1 cellular context compared by ENCODE assay signal in the genomic region with DNA sequence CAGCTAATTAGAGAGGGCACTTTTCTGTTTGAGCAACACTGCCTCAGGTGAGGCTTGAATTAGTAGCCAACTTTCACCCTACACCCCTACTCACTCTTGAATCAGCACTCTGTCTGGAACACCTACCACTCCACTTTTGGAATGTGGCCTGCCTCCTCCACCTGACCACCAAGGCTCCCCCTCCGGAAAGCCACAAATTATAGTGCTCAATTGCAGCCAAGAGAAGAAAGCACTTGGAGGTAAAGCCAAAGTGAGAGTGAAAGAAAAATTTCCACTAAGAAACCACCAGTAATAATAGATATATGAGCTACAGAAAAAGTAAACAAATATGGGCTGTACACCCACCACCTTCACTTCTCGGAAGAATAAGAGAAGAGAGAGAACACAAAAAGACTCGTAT.
TF ChIP-seq lines count a peak whose summit lies in the region.

No MANE protein-coding gene starts in this region.

TF ChIP-seq in HEK293, 187 proteins besides CTCF, POLR2A, EP300 and RAD21 (continued from another document and continues in another):
- TF ChIP-seq, protein P1, sequence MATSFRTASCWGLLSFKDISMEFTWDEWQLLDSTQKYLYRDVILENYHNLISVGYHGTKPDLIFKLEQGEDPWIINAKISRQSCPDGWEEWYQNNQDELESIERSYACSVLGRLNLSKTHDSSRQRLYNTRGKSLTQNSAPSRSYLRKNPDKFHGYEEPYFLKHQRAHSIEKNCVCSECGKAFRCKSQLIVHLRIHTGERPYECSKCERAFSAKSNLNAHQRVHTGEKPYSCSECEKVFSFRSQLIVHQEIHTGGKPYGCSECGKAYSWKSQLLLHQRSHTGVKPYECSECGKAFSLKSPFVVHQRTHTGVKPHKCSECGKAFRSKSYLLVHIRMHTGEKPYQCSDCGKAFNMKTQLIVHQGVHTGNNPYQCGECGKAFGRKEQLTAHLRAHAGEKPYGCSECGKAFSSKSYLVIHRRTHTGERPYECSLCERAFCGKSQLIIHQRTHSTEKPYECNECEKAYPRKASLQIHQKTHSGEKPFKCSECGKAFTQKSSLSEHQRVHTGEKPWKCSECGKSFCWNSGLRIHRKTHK (tag by site-specific recombination; IDR thresholded peaks at IDR 0.05) = no peak
- TF ChIP-seq ZNF658 (tag by site-specific recombination; IDR thresholded peaks at IDR 0.05) = no peak
- no peak for TF ChIP-seq ZSCAN30 (tag by site-specific recombination; IDR thresholded peaks at IDR 0.05)
- TF ChIP-seq ZNF404 (tag by site-specific recombination; IDR thresholded peaks at IDR 0.05) = no peak
- no peak for TF ChIP-seq SALL2 (tag by site-specific recombination; IDR thresholded peaks at IDR 0.05; ENCODE audit: borderline replicate concordance)
- peak; percentile 70 for TF ChIP-seq ZNF398 (tag by site-specific recombination; IDR thresholded peaks at IDR 0.05)
- TF ChIP-seq GLIS1 (tag by site-specific recombination; IDR thresholded peaks at IDR 0.05) = peak; percentile 59; the same call in 1 of the 2 replicates
- TF ChIP-seq ZNF530 (tag by site-specific recombination; IDR thresholded peaks at IDR 0.05; ENCODE audit: low read depth) = no peak
- TF ChIP-seq ZNF311 (tag by site-specific recombination; IDR thresholded peaks at IDR 0.05; ENCODE audit: borderline replicate concordance) = no peak
- TF ChIP-seq ZNF280D (tag by site-specific recombination; IDR thresholded peaks at IDR 0.05) = no peak
- TF ChIP-seq PRDM1 (tag by site-specific recombination; IDR thresholded peaks at IDR 0.05) = peak; percentile 69
- TF ChIP-seq REPIN1 (tag by site-specific recombination; IDR thresholded peaks at IDR 0.05; ENCODE audit: low read depth) = no peak
- no peak for TF ChIP-seq MYNN (tag by site-specific recombination; IDR thresholded peaks at IDR 0.05; ENCODE audit: borderline replicate concordance)
- no peak for TF ChIP-seq ZNF175 (tag by site-specific recombination; IDR thresholded peaks at IDR 0.05)
- TF ChIP-seq ZNF146 (tag by site-specific recombination; IDR thresholded peaks at IDR 0.05) = no peak
- TF ChIP-seq, protein P2, sequence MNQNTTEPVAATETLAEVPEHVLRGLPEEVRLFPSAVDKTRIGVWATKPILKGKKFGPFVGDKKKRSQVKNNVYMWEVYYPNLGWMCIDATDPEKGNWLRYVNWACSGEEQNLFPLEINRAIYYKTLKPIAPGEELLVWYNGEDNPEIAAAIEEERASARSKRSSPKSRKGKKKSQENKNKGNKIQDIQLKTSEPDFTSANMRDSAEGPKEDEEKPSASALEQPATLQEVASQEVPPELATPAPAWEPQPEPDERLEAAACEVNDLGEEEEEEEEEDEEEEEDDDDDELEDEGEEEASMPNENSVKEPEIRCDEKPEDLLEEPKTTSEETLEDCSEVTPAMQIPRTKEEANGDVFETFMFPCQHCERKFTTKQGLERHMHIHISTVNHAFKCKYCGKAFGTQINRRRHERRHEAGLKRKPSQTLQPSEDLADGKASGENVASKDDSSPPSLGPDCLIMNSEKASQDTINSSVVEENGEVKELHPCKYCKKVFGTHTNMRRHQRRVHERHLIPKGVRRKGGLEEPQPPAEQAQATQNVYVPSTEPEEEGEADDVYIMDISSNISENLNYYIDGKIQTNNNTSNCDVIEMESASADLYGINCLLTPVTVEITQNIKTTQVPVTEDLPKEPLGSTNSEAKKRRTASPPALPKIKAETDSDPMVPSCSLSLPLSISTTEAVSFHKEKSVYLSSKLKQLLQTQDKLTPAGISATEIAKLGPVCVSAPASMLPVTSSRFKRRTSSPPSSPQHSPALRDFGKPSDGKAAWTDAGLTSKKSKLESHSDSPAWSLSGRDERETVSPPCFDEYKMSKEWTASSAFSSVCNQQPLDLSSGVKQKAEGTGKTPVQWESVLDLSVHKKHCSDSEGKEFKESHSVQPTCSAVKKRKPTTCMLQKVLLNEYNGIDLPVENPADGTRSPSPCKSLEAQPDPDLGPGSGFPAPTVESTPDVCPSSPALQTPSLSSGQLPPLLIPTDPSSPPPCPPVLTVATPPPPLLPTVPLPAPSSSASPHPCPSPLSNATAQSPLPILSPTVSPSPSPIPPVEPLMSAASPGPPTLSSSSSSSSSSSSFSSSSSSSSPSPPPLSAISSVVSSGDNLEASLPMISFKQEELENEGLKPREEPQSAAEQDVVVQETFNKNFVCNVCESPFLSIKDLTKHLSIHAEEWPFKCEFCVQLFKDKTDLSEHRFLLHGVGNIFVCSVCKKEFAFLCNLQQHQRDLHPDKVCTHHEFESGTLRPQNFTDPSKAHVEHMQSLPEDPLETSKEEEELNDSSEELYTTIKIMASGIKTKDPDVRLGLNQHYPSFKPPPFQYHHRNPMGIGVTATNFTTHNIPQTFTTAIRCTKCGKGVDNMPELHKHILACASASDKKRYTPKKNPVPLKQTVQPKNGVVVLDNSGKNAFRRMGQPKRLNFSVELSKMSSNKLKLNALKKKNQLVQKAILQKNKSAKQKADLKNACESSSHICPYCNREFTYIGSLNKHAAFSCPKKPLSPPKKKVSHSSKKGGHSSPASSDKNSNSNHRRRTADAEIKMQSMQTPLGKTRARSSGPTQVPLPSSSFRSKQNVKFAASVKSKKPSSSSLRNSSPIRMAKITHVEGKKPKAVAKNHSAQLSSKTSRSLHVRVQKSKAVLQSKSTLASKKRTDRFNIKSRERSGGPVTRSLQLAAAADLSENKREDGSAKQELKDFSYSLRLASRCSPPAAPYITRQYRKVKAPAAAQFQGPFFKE (tag by site-specific recombination; IDR thresholded peaks at IDR 0.05; ENCODE audit: borderline replicate concordance) = no peak
- TF ChIP-seq ZSCAN18 (tag by site-specific recombination; IDR thresholded peaks at IDR 0.05) = no peak
- no peak for TF ChIP-seq ZNF837 (tag by site-specific recombination; IDR thresholded peaks at IDR 0.05)
- 0 out of 2 replicates have a peak, but pooled peaks have one; percentile 28 for TF ChIP-seq ZBTB17 (tag by site-specific recombination; IDR thresholded peaks at IDR 0.05)
- no peak for TF ChIP-seq ZBTB1 (tag by site-specific recombination; IDR thresholded peaks at IDR 0.05)
- TF ChIP-seq ZNF239 (tag by site-specific recombination; IDR thresholded peaks at IDR 0.05) = no peak
- peak; percentile 67 for TF ChIP-seq EGR2 (tag by site-specific recombination; IDR thresholded peaks at IDR 0.05; ENCODE audit: low read depth)
- TF ChIP-seq ZNF248 (tag by site-specific recombination; IDR thresholded peaks at IDR 0.05) = no peak
- TF ChIP-seq ZBTB7A (tag by site-specific recombination; IDR thresholded peaks at IDR 0.05; ENCODE audit: low read depth) = no peak
- peak; percentile 86 for TF ChIP-seq SP7 (tag by site-specific recombination; IDR thresholded peaks at IDR 0.05)
- no peak for TF ChIP-seq ZNF596 (tag by site-specific recombination; IDR thresholded peaks at IDR 0.05)
- TF ChIP-seq ZNF23 (tag by site-specific recombination; IDR thresholded peaks at IDR 0.05; ENCODE audit: borderline replicate concordance) = no peak
- TF ChIP-seq WT1 (tag by site-specific recombination; IDR thresholded peaks at IDR 0.05) = no peak
- no peak for TF ChIP-seq SP2 (tag by site-specific recombination; IDR thresholded peaks at IDR 0.05)
- no peak for TF ChIP-seq TCF7L2 (IDR thresholded peaks at IDR 0.05; ENCODE audit: borderline replicate concordance, low read depth, low read length)
- TF ChIP-seq ZNF830 (tag by site-specific recombination; IDR thresholded peaks at IDR 0.05; ENCODE audit: low read depth) = no peak
- TF ChIP-seq PBX3 (CRISPR knock-in tag; IDR thresholded peaks at IDR 0.05) = no peak
- no peak for TF ChIP-seq HOXC10 (CRISPR knock-in tag; IDR thresholded peaks at IDR 0.05)
- no peak for TF ChIP-seq ZNF664 (tag by site-specific recombination; IDR thresholded peaks at IDR 0.05)
- no peak for TF ChIP-seq ZNF335 (tag by site-specific recombination; conservative IDR thresholded peaks at IDR 0.05)
- TF ChIP-seq ZNF138 (tag by site-specific recombination; IDR thresholded peaks at IDR 0.05; ENCODE audit: borderline replicate concordance) = no peak
- TF ChIP-seq, protein P3, sequence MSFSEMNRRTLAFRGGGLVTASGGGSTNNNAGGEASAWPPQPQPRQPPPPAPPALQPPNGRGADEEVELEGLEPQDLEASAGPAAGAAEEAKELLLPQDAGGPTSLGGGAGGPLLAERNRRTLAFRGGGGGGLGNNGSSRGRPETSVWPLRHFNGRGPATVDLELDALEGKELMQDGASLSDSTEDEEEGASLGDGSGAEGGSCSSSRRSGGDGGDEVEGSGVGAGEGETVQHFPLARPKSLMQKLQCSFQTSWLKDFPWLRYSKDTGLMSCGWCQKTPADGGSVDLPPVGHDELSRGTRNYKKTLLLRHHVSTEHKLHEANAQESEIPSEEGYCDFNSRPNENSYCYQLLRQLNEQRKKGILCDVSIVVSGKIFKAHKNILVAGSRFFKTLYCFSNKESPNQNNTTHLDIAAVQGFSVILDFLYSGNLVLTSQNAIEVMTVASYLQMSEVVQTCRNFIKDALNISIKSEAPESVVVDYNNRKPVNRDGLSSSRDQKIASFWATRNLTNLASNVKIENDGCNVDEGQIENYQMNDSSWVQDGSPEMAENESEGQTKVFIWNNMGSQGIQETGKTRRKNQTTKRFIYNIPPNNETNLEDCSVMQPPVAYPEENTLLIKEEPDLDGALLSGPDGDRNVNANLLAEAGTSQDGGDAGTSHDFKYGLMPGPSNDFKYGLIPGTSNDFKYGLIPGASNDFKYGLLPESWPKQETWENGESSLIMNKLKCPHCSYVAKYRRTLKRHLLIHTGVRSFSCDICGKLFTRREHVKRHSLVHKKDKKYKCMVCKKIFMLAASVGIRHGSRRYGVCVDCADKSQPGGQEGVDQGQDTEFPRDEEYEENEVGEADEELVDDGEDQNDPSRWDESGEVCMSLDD (tag by site-specific recombination; IDR thresholded peaks at IDR 0.05) = no peak
- no peak for TF ChIP-seq ZNF768 (tag by site-specific recombination; IDR thresholded peaks at IDR 0.05)
- no peak for TF ChIP-seq ZNF544 (tag by site-specific recombination; IDR thresholded peaks at IDR 0.05)
- TF ChIP-seq, protein P4, sequence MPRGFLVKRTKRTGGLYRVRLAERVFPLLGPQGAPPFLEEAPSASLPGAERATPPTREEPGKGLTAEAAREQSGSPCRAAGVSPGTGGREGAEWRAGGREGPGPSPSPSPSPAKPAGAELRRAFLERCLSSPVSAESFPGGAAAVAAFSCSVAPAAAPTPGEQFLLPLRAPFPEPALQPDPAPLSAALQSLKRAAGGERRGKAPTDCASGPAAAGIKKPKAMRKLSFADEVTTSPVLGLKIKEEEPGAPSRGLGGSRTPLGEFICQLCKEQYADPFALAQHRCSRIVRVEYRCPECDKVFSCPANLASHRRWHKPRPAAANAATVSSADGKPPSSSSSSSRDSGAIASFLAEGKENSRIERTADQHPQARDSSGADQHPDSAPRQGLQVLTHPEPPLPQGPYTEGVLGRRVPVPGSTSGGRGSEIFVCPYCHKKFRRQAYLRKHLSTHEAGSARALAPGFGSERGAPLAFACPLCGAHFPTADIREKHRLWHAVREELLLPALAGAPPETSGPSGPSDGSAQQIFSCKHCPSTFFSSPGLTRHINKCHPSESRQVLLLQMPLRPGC (tag by site-specific recombination; IDR thresholded peaks at IDR 0.05) = no peak
- no peak for TF ChIP-seq ZNF155 (tag by site-specific recombination; IDR thresholded peaks at IDR 0.05)
- no peak for TF ChIP-seq ZNF561 (tag by site-specific recombination; IDR thresholded peaks at IDR 0.05; ENCODE audit: borderline replicate concordance)
- TF ChIP-seq BCL11B (tag by site-specific recombination; IDR thresholded peaks at IDR 0.05; ENCODE audit: low read depth) = no peak
